ENCODE assay signal across 24 cellular contexts in genomic region chr12:112762753-112763152, GRCh38. TPM values are rescaled to one million over a fixed set of nuclear protein-coding genes. Genes with fewer than 3 reads are reported as not detected.
"Had no signal": no experiment of that assay in that cellular context is flagged by ENCODE, and none has a peak within 500 bp of the region (broad histone marks: within the 10 kb centered on the region; RNA-seq: fewer than 3 reads in every experiment).

No MANE protein-coding gene starts in this region.

- H3K27ac ChIP-seq: coronary artery, esophagus squamous epithelium, gastrocnemius medialis, neutrophil, pancreas, psoas muscle, right atrium auricular region, tibial artery had no signal

- H3K4me1 ChIP-seq: esophagus squamous epithelium, gastrocnemius medialis, pancreas, psoas muscle, right atrium auricular region, tibial artery had no signal

- H3K4me3 ChIP-seq: coronary artery, esophagus squamous epithelium, gastrocnemius medialis, pancreas, psoas muscle, right atrium auricular region, tibial artery had no signal

- ATAC-seq: activated T-cell treated with anti-CD3 and anti-CD28 coated beads, Interleukin-2, amount 50 U/mL, for 4 hours; gastrocnemius medialis; pancreas; psoas muscle had no signal

- H3K36me3 ChIP-seq: esophagus squamous epithelium, gastrocnemius medialis, neutrophil, pancreas, right atrium auricular region, tibial artery had no signal

- H3K27me3 ChIP-seq: gastrocnemius medialis, right atrium auricular region, tibial artery had no signal

- H3K9me3 ChIP-seq: esophagus squamous epithelium, gastrocnemius medialis, neutrophil, pancreas, psoas muscle, right atrium auricular region, tibial artery had no signal

- DNase-seq: activated CD4-positive, alpha-beta T cell treated with anti-CD3 and anti-CD28 coated beads for 4 hours; activated CD4-positive, alpha-beta T cell treated with anti-CD3 and anti-CD28 coated beads, Interleukin-2, amount 50 U/mL, for 48 hours; activated CD4-positive, CD25-positive, alpha-beta regulatory T cell; activated CD8-positive, alpha-beta memory T cell treated with anti-CD3 and anti-CD28 coated beads, Interleukin-2, amount 50 U/mL, for 48 hours; activated naive CD4-positive, alpha-beta T cell treated with anti-CD3 and anti-CD28 coated beads for 36 hours; activated T-cell treated with anti-CD3 and anti-CD28 coated beads, Interleukin-2, amount 50 U/mL, for 4 hours; amygdala; esophagus squamous epithelium; gastrocnemius medialis; hippocampal formation; pancreas; psoas muscle; stimulated activated CD4-positive, alpha-beta T cell treated with anti-CD3 and anti-CD28 coated beads, Interleukin-1b, Interleukin-23, amount 100 ng/mL, for 48 hours; substantia nigra; T-helper 9 cell; tibial artery had no signal

RNA-seq across cellular contexts. Expression of gene RPH3A, which starts 28.8 kb away (rescaled TPM):
- total RNA-seq: activated CD8-positive, alpha-beta memory T cell treated with anti-CD3 and anti-CD28 coated beads for 36 hours; activated naive CD4-positive, alpha-beta T cell treated with anti-CD3 and anti-CD28 coated beads for 36 hours; activated T-cell treated with anti-CD3 and anti-CD28 coated beads, Interleukin-2, amount 50 U/mL, for 4 hours; activated T-helper 2 cell treated with anti-CD3 and anti-CD28 coated beads, Interferon-gamma antibody, Interleukin-2, Interleukin-4, amounts not matched to agents 10 μg/mL and 5 μg/mL and 100 μg/mL, durations not matched to agents 14 hours and 24 hours and 36 hours; bronchial epithelial cell; esophagus squamous epithelium; right atrium auricular region; ureter had no signal
- polyA plus RNA-seq: liver had no signal
